20 cellular contexts compared by ENCODE assay signal in genomic region chr2:2147024-2147900, GRCh38.
DNase-seq lines count a peak whose midpoint lies in the region; FAIRE-seq and TF ChIP-seq lines count a peak whose summit lies in the region.
"Had no signal": no experiment of that assay in that cellular context is flagged by ENCODE, and none has a peak within 500 bp of the region (broad histone marks: within the 10 kb centered on the region; RNA-seq: fewer than 3 reads in every experiment).

No MANE protein-coding gene starts in this region.

- no peak for TF ChIP-seq RAD21 in H1 (IDR thresholded peaks at IDR 0.05 in 1 of 2, conservative IDR thresholded peaks at IDR 0.05 in 1 of 2; ENCODE audit: low read depth in 2 of 2, low read length in 2 of 2)

- H2BK15ac ChIP-seq in H1 (ENCODE audit: low read length) = peak overlapping the region; percentile 90; the same call in 1 of the 2 replicates

- no peaks in the 10 kb centered on the region for H3K79me1 ChIP-seq in H1 (ENCODE audit: low read depth, low read length)
- no peaks in the 10 kb centered on the region for H3K79me1 ChIP-seq in trophoblast cell (ENCODE audit: low read length)

- peak overlapping the region; percentile 24 to 30; a peak in 3 of 4 replicates for H3K4me2 ChIP-seq in H1 (ENCODE audit: insufficient read depth in 1 of 2, low read depth in 2 of 2, low read length in 2 of 2)
- no peak overlapping the region for H3K4me2 ChIP-seq in trophoblast cell (ENCODE audit: low read length)

- no peaks in the 10 kb centered on the region for H3K27me3 Mint-ChIP-seq in activated CD4-positive, alpha-beta T cell treated with anti-CD3 and anti-CD28 coated beads, Interleukin-2, amount 10 ng/mL, durations not matched to agents 24 days and 14 days
- H3K27me3 Mint-ChIP-seq: CD4-positive, CD25-positive, alpha-beta regulatory T cell had no signal

- H3K9me3 Mint-ChIP-seq in activated CD4-positive, alpha-beta T cell treated with anti-CD3 and anti-CD28 coated beads, Interleukin-2, amount 10 ng/mL, durations not matched to agents 24 days and 14 days = no peaks in the 10 kb centered on the region
- H3K9me3 Mint-ChIP-seq: T-cell had no signal

- H3K36me3 Mint-ChIP-seq in activated CD4-positive, alpha-beta T cell treated with anti-CD3 and anti-CD28 coated beads, Interleukin-2, amount 10 ng/mL, durations not matched to agents 24 days and 14 days (ENCODE audit: low read depth) = no peaks in the 10 kb centered on the region
- H3K36me3 Mint-ChIP-seq: CD4-positive, CD25-positive, alpha-beta regulatory T cell; T-cell had no signal

- H2BK12ac ChIP-seq in H1 (ENCODE audit: low read depth, low read length) (peak overlapping the region; percentile 84; the same call in 1 of the 2 replicates), trophoblast cell (ENCODE audit: low read length) (no peak overlapping the region)

- 0 out of 2 replicates have a peak overlapping the region, but pooled peaks have one; percentile 41 for H2AK5ac ChIP-seq in H1 (ENCODE audit: low read depth, low read length)
- no peak overlapping the region for H2AK5ac ChIP-seq in trophoblast cell (ENCODE audit: low read length)

- no peak overlapping the region for H3K23ac ChIP-seq in H1 (ENCODE audit: insufficient read length)
- H3K23ac ChIP-seq in trophoblast cell (ENCODE audit: low read length) = no peak overlapping the region

- H3K27ac Mint-ChIP-seq in activated CD4-positive, alpha-beta T cell treated with anti-CD3 and anti-CD28 coated beads, Interleukin-2, amount 10 ng/mL, durations not matched to agents 24 days and 14 days = no peak overlapping the region
- H3K27ac Mint-ChIP-seq: CD4-positive, CD25-positive, alpha-beta regulatory T cell; T-cell had no signal

- no peak overlapping the region for H2BK120ac ChIP-seq in H1 (replicated peaks; ENCODE audit: low read depth, low read length)
- H2BK120ac ChIP-seq in trophoblast cell (ENCODE audit: insufficient read depth, low read length, poor library complexity) = no peak overlapping the region

- POLR2A ChIA-PET in H1 (lab: Charles Lee; ENCODE audit: partially characterized antibody) = no interaction called here

- H4K20me1 ChIP-seq in H1 (replicated peaks in 1 of 2; ENCODE audit: control insufficient read depth in 1 of 2, insufficient read depth in 2 of 2, low read length in 2 of 2) = no peaks in the 10 kb centered on the region

- peak; percentile 45 for FAIRE-seq in H1 (lab: Jason Lieb, UNC)
- FAIRE-seq: frontal cortex had no signal

- 0 out of 2 replicates have a peak overlapping the region, but pooled peaks have one; percentile 10 for H2BK5ac ChIP-seq in H1 (ENCODE audit: low read depth, low read length)
- H2BK5ac ChIP-seq in trophoblast cell (ENCODE audit: low read depth, low read length, poor library complexity) = no peak overlapping the region

- intact Hi-C loops in activated CD4-positive, alpha-beta T cell treated with anti-CD3 and anti-CD28 coated beads, Interleukin-2, amount 10 ng/mL, durations not matched to agents 24 days and 14 days (cut with micrococcal nuclease) = no loop called here

- H3K4me1 ChIP-seq in H1 (replicated peaks in 1 of 4; ENCODE audit: control insufficient read depth in 3 of 4, insufficient read depth in 4 of 4, low read length in 3 of 4) (peaks cover 4 to 14% (median 8%) of the 10 kb centered on the region in 4 experiments), trophoblast cell (ENCODE audit: control insufficient read depth in 1 of 2, insufficient read depth in 2 of 2, low read length in 2 of 2) (no peaks in the 10 kb centered on the region)
- H3K4me1 ChIP-seq: upper lobe of left lung had no signal

- H4K91ac ChIP-seq in H1 (replicated peaks; ENCODE audit: insufficient read length, low read length) (peak overlapping the region; percentile 7), trophoblast cell (ENCODE audit: low read depth, low read length) (no peak overlapping the region)

- TF ChIP-seq POLR2A in H1 (IDR thresholded peaks at IDR 0.05; ENCODE audit: control extremely low read depth in 1 of 2, low read depth in 2 of 2, low read length in 2 of 2) = no peak

- H3K4me1 Mint-ChIP-seq in activated CD4-positive, alpha-beta T cell treated with anti-CD3 and anti-CD28 coated beads, Interleukin-2, amount 10 ng/mL, durations not matched to agents 24 days and 14 days = no peaks in the 10 kb centered on the region
- H3K4me1 Mint-ChIP-seq: CD4-positive, CD25-positive, alpha-beta regulatory T cell; T-cell had no signal

- no peaks in the 10 kb centered on the region for H3K27me3 ChIP-seq in H1 (replicated peaks in 1 of 4; ENCODE audit: control insufficient read depth in 3 of 4, extremely low read depth in 1 of 4, insufficient read depth in 3 of 4, low read length in 3 of 4)
- H3K27me3 ChIP-seq in trophoblast cell (ENCODE audit: insufficient read depth, low read length) = no peaks in the 10 kb centered on the region
- H3K27me3 ChIP-seq: cardiac muscle cell, neutrophil, upper lobe of left lung had no signal

- H3K9me3 ChIP-seq in H1 (ENCODE audit: insufficient read depth in 2 of 2, low read depth in 1 of 2, low read length in 1 of 2) (no peaks in the 10 kb centered on the region), trophoblast cell (ENCODE audit: insufficient read depth, low read depth, low read length) (peaks cover 3% of the 10 kb centered on the region)
- H3K9me3 ChIP-seq: neutrophil, stomach, upper lobe of left lung had no signal

- H3K4ac ChIP-seq in H1 (replicated peaks; ENCODE audit: insufficient read length, low read depth, low read length) (no peak overlapping the region), trophoblast cell (ENCODE audit: low read depth, low read length) (no peak overlapping the region)

- H4K12ac ChIP-seq in trophoblast cell (ENCODE audit: low read depth, low read length) = no peak overlapping the region

- H4K5ac ChIP-seq in H1 (ENCODE audit: insufficient read length, low read depth, low read length) = no peak overlapping the region

- H2BK20ac ChIP-seq in H1 (ENCODE audit: low read length) = peak overlapping the region; percentile 2

- no peaks in the 10 kb centered on the region for H3K79me2 ChIP-seq in H1 (ENCODE audit: control insufficient read depth in 1 of 2, insufficient read depth in 2 of 2, low read length in 2 of 2)
- H3K79me2 ChIP-seq in trophoblast cell (ENCODE audit: control insufficient read depth, insufficient read depth, low read length, poor library complexity) = no peaks in the 10 kb centered on the region

- H3K14ac ChIP-seq in H1 (ENCODE audit: insufficient read length) = no peak overlapping the region
- no peak overlapping the region for H3K14ac ChIP-seq in trophoblast cell (ENCODE audit: low read length)

- CTCF ChIA-PET in H1 (lab: Charles Lee; ENCODE audit: partially characterized antibody) = interaction anchor here (1.0 to 2.0 kb wide), 6 partner anchors 24 to 500 kb away, joined by 3 to 5 read pairs (median 4); no protein-coding TSS in a partner anchor

- DNase-seq in DMS79 treated with DMSO at 0.1 percent for 48 hours (lab: John Stamatoyannopoulos, UW) (peak; percentile 36), NCI-H2171 (lab: John Stamatoyannopoulos, UW) (peak; percentile 77), H1 (ENCODE audit: low read depth in 1 of 2, low spot score in 2 of 2) (no peak), medulla oblongata (ENCODE audit: extremely low spot score) (peak; percentile 6), kidney glomerular epithelial cell (lab: John Stamatoyannopoulos, UW) (no peak), trophoblast cell (no peak)
- DNase-seq in activated CD4-positive, alpha-beta T cell treated with anti-CD3 and anti-CD28 coated beads, Interleukin-2, amount 10 ng/mL, durations not matched to agents 24 days and 14 days = no peak
- DNase-seq in activated effector memory CD4-positive, alpha-beta T cell treated with anti-CD3 and anti-CD28 coated beads, Interleukin-2, amount 50 U/mL, for 16 hours = no peak
- DNase-seq: activated CD4-positive, alpha-beta T cell treated with anti-CD3 and anti-CD28 coated beads, Interleukin-2, amount 50 U/mL, for 1 hour; activated T-cell treated with anti-CD3 and anti-CD28 coated beads for 4 hours; CD4-positive, CD25-positive, alpha-beta regulatory T cell; left colon; NCI-H1092 treated with DMSO at 0.1 percent for 48 hours; stimulated activated CD4-positive, alpha-beta T cell treated with anti-CD3 and anti-CD28 coated beads, Interleukin-4, amount 100 ng/mL, for 4 hours; stomach; T-cell had no signal

- H3K4me3 Mint-ChIP-seq in activated CD4-positive, alpha-beta T cell treated with anti-CD3 and anti-CD28 coated beads, Interleukin-2, amount 10 ng/mL, durations not matched to agents 24 days and 14 days = no peak overlapping the region
- H3K4me3 Mint-ChIP-seq: CD4-positive, CD25-positive, alpha-beta regulatory T cell; T-cell had no signal

- H3K23me2 ChIP-seq in H1 (ENCODE audit: low read depth, low read length) = no peaks in the 10 kb centered on the region; the same call in 1 of the 2 replicates

- WGBS in H1 (ENCODE audit: extremely low coverage in 1 of 2, insufficient coverage in 1 of 2, insufficient read length in 1 of 2, insufficient replicate concordance in 2 of 2, low coverage in 1 of 2, low lambda C conversion rate in 2 of 2, missing lambda C conversion rate in 1 of 2), 2 experiments = 85% methylated on average over 20 of the region's 20 CpGs; no CpG with 5 or more reads in 1 of the 2 experiments
- WGBS in trophoblast cell (ENCODE audit: extremely low coverage, insufficient coverage, insufficient read length) = no CpG with 5 or more reads among the region's 20 CpGs

- H4K8ac ChIP-seq in H1 (ENCODE audit: extremely low read depth, insufficient read depth, low read length) (no peak overlapping the region), trophoblast cell (ENCODE audit: low read depth, low read length) (no peak overlapping the region)

- H3K36me3 ChIP-seq in H1 (ENCODE audit: control insufficient read depth in 2 of 4, insufficient read depth in 4 of 4, low read length in 3 of 4) = no peaks in the 10 kb centered on the region
- H3K36me3 ChIP-seq in trophoblast cell (ENCODE audit: control insufficient read depth in 1 of 2, insufficient read depth in 2 of 2, low read length in 2 of 2) = no peaks in the 10 kb centered on the region
- H3K36me3 ChIP-seq: cardiac muscle cell, neutrophil, stomach, upper lobe of left lung had no signal

- H3K9ac ChIP-seq in H1 (replicated peaks in 1 of 4; ENCODE audit: extremely low read depth in 1 of 4, low read depth in 3 of 4, low read length in 3 of 4) (no peak overlapping the region), trophoblast cell (ENCODE audit: low read length) (no peak overlapping the region)

- TF ChIP-seq CTCF in H1 (IDR thresholded peaks at IDR 0.05; ENCODE audit: control extremely low read depth in 1 of 3, insufficient read depth in 1 of 3, low read depth in 1 of 3, low read length in 3 of 3) = no peak

- H3K18ac ChIP-seq in H1 (ENCODE audit: extremely low read depth, low read length) = peak overlapping the region; percentile 53
- no peak overlapping the region for H3K18ac ChIP-seq in trophoblast cell (ENCODE audit: low read length)

- H3K56ac ChIP-seq in H1 (replicated peaks; ENCODE audit: insufficient read length, low read depth, low read length) = no peak overlapping the region

- H2AFZ ChIP-seq in H1 (ENCODE audit: low read length) (no peak overlapping the region), trophoblast cell (ENCODE audit: insufficient read depth, low read length, poor library complexity) (no peak overlapping the region)

- H3K4me3 ChIP-seq in H1 (ENCODE audit: extremely low read depth in 1 of 4, insufficient read depth in 2 of 4, low read depth in 3 of 4, low read length in 4 of 4) = no peak overlapping the region
- no peak overlapping the region for H3K4me3 ChIP-seq in trophoblast cell (ENCODE audit: low read depth, low read length)
- H3K4me3 ChIP-seq: cardiac muscle cell, stomach, upper lobe of left lung had no signal

- TF ChIP-seq EP300 in H1 (IDR thresholded peaks at IDR 0.05; ENCODE audit: borderline replicate concordance in 1 of 2, low read depth in 2 of 2, low read length in 2 of 2) = no peak

- H3K27ac ChIP-seq in H1 (ENCODE audit: low read depth, low read length) (no peak overlapping the region), trophoblast cell (ENCODE audit: low read depth, low read length) (no peak overlapping the region)
- H3K27ac ChIP-seq: cardiac muscle cell, neutrophil, stomach, upper lobe of left lung had no signal

Comparison
In these comparisons a context has a peak if more than half of its experiments do, and no peak if none do; other contexts are left out.
1. DNase-seq: peak in DMS79 treated with DMSO at 0.1 percent for 48 hours (single experiment), NCI-H2171 (single experiment) and medulla oblongata (single experiment); none in H1 (0 of 2), kidney glomerular epithelial cell (single experiment), trophoblast cell (0 of 2), activated CD4-positive, alpha-beta T cell treated with anti-CD3 and anti-CD28 coated beads, Interleukin-2, amount 10 ng/mL, durations not matched to agents 24 days and 14 days (single experiment) and activated effector memory CD4-positive, alpha-beta T cell treated with anti-CD3 and anti-CD28 coated beads, Interleukin-2, amount 50 U/mL, for 16 hours (single experiment).